In the genomic region with DNA sequence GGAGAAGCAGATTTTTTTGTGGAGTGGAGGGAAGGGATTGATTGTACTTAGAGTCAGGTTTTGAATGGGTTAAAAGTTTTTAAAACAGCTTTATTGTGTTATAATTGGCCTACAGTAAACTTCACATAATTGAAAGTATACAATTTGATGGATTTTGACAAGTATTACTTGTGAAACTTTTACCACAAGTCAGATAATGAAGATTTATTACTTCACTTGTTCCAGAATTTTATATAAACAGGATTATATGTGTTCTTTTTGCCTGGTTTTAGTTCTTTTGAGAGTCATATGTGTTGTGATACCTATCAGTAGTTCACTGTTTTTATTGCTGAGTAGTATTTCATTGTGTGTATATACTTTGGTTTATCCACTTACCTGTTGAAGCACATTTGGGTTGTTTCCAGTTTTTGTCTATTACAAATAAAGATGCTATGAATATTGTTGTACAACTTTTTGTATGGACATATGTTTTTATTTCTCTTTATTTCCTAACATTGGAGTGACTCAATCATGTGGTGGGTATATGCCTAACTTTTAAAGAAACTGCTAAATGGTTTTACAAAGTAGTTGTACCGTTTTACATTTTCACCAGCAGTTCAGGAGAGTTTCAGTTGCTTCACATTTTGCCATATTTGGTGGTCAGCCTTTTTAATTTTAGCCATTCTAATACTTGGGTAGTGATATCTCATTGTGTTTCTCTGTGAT, we compare ENCODE assay signal across 1 cellular context.
TF ChIP-seq lines count a peak whose summit lies in the region.

No MANE protein-coding gene starts in this region.

TF ChIP-seq in IMR-90, 13 proteins besides CTCF, POLR2A, EP300 and RAD21 (continued from another document):
- TF ChIP-seq, protein P1, sequence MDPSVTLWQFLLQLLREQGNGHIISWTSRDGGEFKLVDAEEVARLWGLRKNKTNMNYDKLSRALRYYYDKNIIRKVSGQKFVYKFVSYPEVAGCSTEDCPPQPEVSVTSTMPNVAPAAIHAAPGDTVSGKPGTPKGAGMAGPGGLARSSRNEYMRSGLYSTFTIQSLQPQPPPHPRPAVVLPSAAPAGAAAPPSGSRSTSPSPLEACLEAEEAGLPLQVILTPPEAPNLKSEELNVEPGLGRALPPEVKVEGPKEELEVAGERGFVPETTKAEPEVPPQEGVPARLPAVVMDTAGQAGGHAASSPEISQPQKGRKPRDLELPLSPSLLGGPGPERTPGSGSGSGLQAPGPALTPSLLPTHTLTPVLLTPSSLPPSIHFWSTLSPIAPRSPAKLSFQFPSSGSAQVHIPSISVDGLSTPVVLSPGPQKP (IDR thresholded peaks at IDR 0.05; ENCODE audit: borderline replicate concordance, low read depth, low read length) = no peak
- TF ChIP-seq RCOR1 (IDR thresholded peaks at IDR 0.05; ENCODE audit: insufficient replicate concordance, low read length) (no peak), SMC3 (IDR thresholded peaks at IDR 0.05; ENCODE audit: low read depth, low read length) (no peak), FOS (IDR thresholded peaks at IDR 0.05; ENCODE audit: low read depth, low read length) (no peak), NFE2L2 (IDR thresholded peaks at IDR 0.05; ENCODE audit: low read depth, low read length) (no peak), RFX5 (IDR thresholded peaks at IDR 0.05; ENCODE audit: low read depth, low read length) (no peak), MXI1 (IDR thresholded peaks at IDR 0.05; ENCODE audit: borderline replicate concordance, low read depth, low read length) (no peak), MAFK (IDR thresholded peaks at IDR 0.05; ENCODE audit: low read depth, low read length) (no peak), CEBPB (IDR thresholded peaks at IDR 0.05; ENCODE audit: low read depth, low read length) (no peak), MAZ (IDR thresholded peaks at IDR 0.05; ENCODE audit: borderline replicate concordance, low read depth, low read length) (no peak)
- TF ChIP-seq, protein P2, sequence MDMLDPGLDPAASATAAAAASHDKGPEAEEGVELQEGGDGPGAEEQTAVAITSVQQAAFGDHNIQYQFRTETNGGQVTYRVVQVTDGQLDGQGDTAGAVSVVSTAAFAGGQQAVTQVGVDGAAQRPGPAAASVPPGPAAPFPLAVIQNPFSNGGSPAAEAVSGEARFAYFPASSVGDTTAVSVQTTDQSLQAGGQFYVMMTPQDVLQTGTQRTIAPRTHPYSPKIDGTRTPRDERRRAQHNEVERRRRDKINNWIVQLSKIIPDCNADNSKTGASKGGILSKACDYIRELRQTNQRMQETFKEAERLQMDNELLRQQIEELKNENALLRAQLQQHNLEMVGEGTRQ (IDR thresholded peaks at IDR 0.05; ENCODE audit: low read depth, low read length) = no peak
